ENCODE assay signal across 23 cellular contexts in genomic region chr11:36228689-36229088, GRCh38.
"Had no signal": no experiment of that assay in that cellular context is flagged by ENCODE, and none has a peak within 500 bp of the region (broad histone marks: within the 10 kb centered on the region; RNA-seq: fewer than 3 reads in every experiment).

No MANE protein-coding gene starts in this region.

- H3K4me3 ChIP-seq: esophagus squamous epithelium, heart left ventricle, left ventricle myocardium inferior, lower lobe of right lung, pancreas, right lobe of liver, skin epidermis, testis had no signal

- H3K36me3 ChIP-seq: heart left ventricle, left ventricle myocardium inferior, lower lobe of right lung, pancreas, right lobe of liver had no signal

- H3K4me3 Mint-ChIP-seq: dendritic cell treated with granulocyte-macrophage colony-stimulating factor and Interleukin-4, amounts not matched to agents 40 ng/mL and 50 ng/mL, for 4 days; memory B cell; mesothelial cell of epicardium; natural killer cell; stimulated activated naive B cell treated with anti-CD40 and anti-IgM and Interleukin-4, amounts not matched to agents 10 μg/mL and 1 μg/mL and 100 μg/mL, for 72 hours; stimulated activated naive CD8-positive, alpha-beta T cell treated with anti-CD3 and anti-CD28 coated beads, Interleukin-15, amount 100 ng/mL, for 72 hours had no signal

- H3K27ac ChIP-seq: esophagus squamous epithelium, heart left ventricle, left ventricle myocardium inferior, lower lobe of right lung, pancreas, right lobe of liver, skin epidermis, testis had no signal

- H3K27ac Mint-ChIP-seq: dendritic cell treated with granulocyte-macrophage colony-stimulating factor and Interleukin-4, amounts not matched to agents 40 ng/mL and 50 ng/mL, for 4 days; memory B cell; natural killer cell; progenitor cell of endocrine pancreas; stimulated activated naive B cell treated with anti-CD40 and anti-IgM and Interleukin-4, amounts not matched to agents 10 μg/mL and 1 μg/mL and 100 μg/mL, for 72 hours; stimulated activated naive CD8-positive, alpha-beta T cell treated with anti-CD3 and anti-CD28 coated beads, Interleukin-15, amount 100 ng/mL, for 72 hours had no signal

- H3K27me3 ChIP-seq: esophagus squamous epithelium, heart left ventricle, pancreas, right lobe of liver, testis had no signal

- DNase-seq: cerebellar nuclear complex; esophagus squamous epithelium; foreskin melanocyte; heart left ventricle; hippocampal formation; left cardiac atrium; left ventricle myocardium inferior; lower lobe of right lung; natural killer cell; occipital lobe; pancreas; right lobe of liver; stimulated activated CD4-positive, alpha-beta T cell treated with anti-CD3 and anti-CD28 coated beads, Interleukin-2, amount 100 ng/mL, for 24 hours; stimulated activated CD4-positive, alpha-beta T cell treated with anti-CD3 and anti-CD28 coated beads, Interleukin-4, amount 100 ng/mL, for 4 hours; stimulated activated naive B cell treated with anti-CD40 and anti-IgM and Interleukin-4, amounts not matched to agents 10 μg/mL and 1 μg/mL and 100 μg/mL, for 72 hours; stimulated activated naive CD8-positive, alpha-beta T cell treated with anti-CD3 and anti-CD28 coated beads, Interleukin-15, amount 100 ng/mL, for 72 hours; testis; trophoblast cell had no signal

- H3K4me1 Mint-ChIP-seq: memory B cell; stimulated activated naive B cell treated with anti-CD40 and anti-IgM and Interleukin-4, amounts not matched to agents 10 μg/mL and 1 μg/mL and 100 μg/mL, for 72 hours; stimulated activated naive CD8-positive, alpha-beta T cell treated with anti-CD3 and anti-CD28 coated beads, Interleukin-15, amount 100 ng/mL, for 72 hours had no signal

- H3K36me3 Mint-ChIP-seq: memory B cell; natural killer cell; stimulated activated naive B cell treated with anti-CD40 and anti-IgM and Interleukin-4, amounts not matched to agents 10 μg/mL and 1 μg/mL and 100 μg/mL, for 72 hours had no signal

- H3K9me3 ChIP-seq: esophagus squamous epithelium, heart left ventricle, left ventricle myocardium inferior, lower lobe of right lung, pancreas, right lobe of liver, testis had no signal

- H3K27me3 Mint-ChIP-seq: dendritic cell treated with granulocyte-macrophage colony-stimulating factor and Interleukin-4, amounts not matched to agents 40 ng/mL and 50 ng/mL, for 4 days; memory B cell; progenitor cell of endocrine pancreas had no signal

- H3K9me3 Mint-ChIP-seq: dendritic cell treated with granulocyte-macrophage colony-stimulating factor and Interleukin-4, amounts not matched to agents 40 ng/mL and 50 ng/mL, for 4 days; memory B cell; natural killer cell; stimulated activated naive B cell treated with anti-CD40 and anti-IgM and Interleukin-4, amounts not matched to agents 10 μg/mL and 1 μg/mL and 100 μg/mL, for 72 hours; stimulated activated naive CD8-positive, alpha-beta T cell treated with anti-CD3 and anti-CD28 coated beads, Interleukin-15, amount 100 ng/mL, for 72 hours had no signal

- H3K4me1 ChIP-seq: lower lobe of right lung, pancreas, right lobe of liver, testis had no signal
